9 cellular contexts compared by ENCODE assay signal in genomic region chr1:156419863-156420208, GRCh38. TPM values are rescaled to one million over a fixed set of nuclear protein-coding genes. Genes with fewer than 3 reads are reported as not detected.
DNase-seq lines count a peak whose midpoint lies in the region; ATAC-seq and TF ChIP-seq lines count a peak whose summit lies in the region.
"Had no signal": no experiment of that assay in that cellular context is flagged by ENCODE, and none has a peak within 500 bp of the region (broad histone marks: within the 10 kb centered on the region; RNA-seq: fewer than 3 reads in every experiment).

No MANE protein-coding gene starts in this region.

- H3K4me3 ChIP-seq in GM12865 (ENCODE audit: low read depth, low read length) (peak overlapping the region; percentile 62), choroid plexus epithelial cell (ENCODE audit: low read depth, low read length) (no peak overlapping the region), gastrocnemius medialis (peak overlapping the region in 2 of 4 donors; percentile 41 to 57)

- CTCF ChIA-PET in MCF 10A (lab: Yijun Ruan, JAX), result interaction anchor here (0.6 to 3.2 kb wide), 8 partner anchors 22 to 414 kb away, joined by 3 to 29 read pairs (median 4); no protein-coding TSS in a partner anchor

- POLR2A ChIA-PET in MCF 10A (lab: Yijun Ruan, JAX), result interaction anchor here (0.8 to 1.0 kb wide), 2 partner anchors 33 to 77 kb away, joined by 3 read pairs; no protein-coding TSS in a partner anchor

- no TSS peak for BruUV-seq in MCF 10A (replicated peaks; lab: Mats Ljungman, UMichigan)

- H3K4me1 ChIP-seq in gastrocnemius medialis, result peaks cover 12 to 23% of the 10 kb centered on the region in 2 donors

- peaks cover 12% of the 10 kb centered on the region for H3K36me3 Mint-ChIP-seq in MCF 10A (ENCODE audit: insufficient read depth, unreplicated experiment)

- H3K9me3 ChIP-seq in gastrocnemius medialis, result no peaks in the 10 kb centered on the region

- H3K27me3 ChIP-seq in gastrocnemius medialis, result peaks cover 72 to 94% (median 90%) of the 10 kb centered on the region in 3 donors

- no peaks in the 10 kb centered on the region for H3K9me3 Mint-ChIP-seq in MCF 10A (ENCODE audit: unreplicated experiment)

- TF ChIP-seq CTCF in GM12865 (IDR thresholded peaks at IDR 0.05; ENCODE audit: insufficient read depth, low read depth, low read length, missing control alignments) (peak; percentile 58), choroid plexus epithelial cell (conservative IDR thresholded peaks at IDR 0.05; ENCODE audit: low read depth, low read length) (peak; percentile 14), gastrocnemius medialis (IDR thresholded peaks at IDR 0.05 in 4 of 5, conservative IDR thresholded peaks at IDR 0.05 in 1 of 5) (no peak), MCF 10A (IDR thresholded peaks at IDR 0.05; ENCODE audit: unreplicated experiment) (no peak)

- peaks cover 5% of the 10 kb centered on the region for H3K4me1 Mint-ChIP-seq in MCF 10A (ENCODE audit: insufficient read depth, unreplicated experiment)

- H3K4me3 Mint-ChIP-seq in MCF 10A (ENCODE audit: unreplicated experiment), result no peak overlapping the region

- no peak for ATAC-seq in gastrocnemius medialis

- intact Hi-C loops in gastrocnemius medialis (cut with DNase I; ENCODE audit: low total_unique reads) (no loop called here), MCF 10A (cut with micrococcal nuclease) (no loop called here)

- H3K27me3 Mint-ChIP-seq in MCF 10A (ENCODE audit: insufficient read depth, unreplicated experiment), result peaks cover 93% of the 10 kb centered on the region

- DNase-seq in GM12865 (ENCODE audit: low read depth) (peak; percentile 70), NCI-H526 treated with DMSO at 0.1 percent for 48 hours (lab: John Stamatoyannopoulos, UW) (peak; percentile 90), choroid plexus epithelial cell (ENCODE audit: low read depth) (no peak), gastrocnemius medialis (no peak), midbrain (lab: John Stamatoyannopoulos, UW) (no peak), NCI-H2107 treated with DMSO at 0.1 percent for 48 hours (lab: John Stamatoyannopoulos, UW; ENCODE audit: unreplicated experiment) (no peak), MCF 10A (ENCODE audit: unreplicated experiment) (no peak)
- peak; percentile 41 for DNase-seq in stimulated activated CD4-positive, alpha-beta T cell treated with anti-CD3 and anti-CD28 coated beads, Interleukin-4, amount 100 ng/mL, for 1 hour

- no peak overlapping the region for H3K27ac Mint-ChIP-seq in MCF 10A (ENCODE audit: low read depth, unreplicated experiment)

- no peak overlapping the region for H3K27ac ChIP-seq in gastrocnemius medialis

- TF ChIP-seq POLR2A in gastrocnemius medialis (IDR thresholded peaks at IDR 0.05), result no peak

- H3K36me3 ChIP-seq in gastrocnemius medialis, result no peaks in the 10 kb centered on the region

- in situ Hi-C loops in gastrocnemius medialis (cut with MboI; ENCODE audit: low sequenced_read_pairs in 4 of 4), result no loop called here

RNA-seq across cellular contexts. Expression of gene RHBG, which starts 50.8 kb away (rescaled TPM):
- total RNA-seq in gastrocnemius medialis (not detected), MCF 10A (2022) (not detected in 2 replicates)
- total RNA-seq: subcutaneous adipose tissue had no signal

Comparison
In these comparisons a context has a peak if more than half of its experiments do, and no peak if none do; other contexts are left out.
1. DNase-seq: peak in GM12865 (single experiment), NCI-H526 treated with DMSO at 0.1 percent for 48 hours (single experiment) and stimulated activated CD4-positive, alpha-beta T cell treated with anti-CD3 and anti-CD28 coated beads, Interleukin-4, amount 100 ng/mL, for 1 hour (single experiment); none in choroid plexus epithelial cell (single experiment), gastrocnemius medialis (0 of 2), midbrain (single experiment), NCI-H2107 treated with DMSO at 0.1 percent for 48 hours (single experiment) and MCF 10A (single experiment).
2. CTCF ChIP-seq: peak in GM12865 (single experiment) and choroid plexus epithelial cell (single experiment); none in gastrocnemius medialis (0 of 5) and MCF 10A (single experiment).